Comparison of ENCODE assay signal across 11 cellular contexts in the genomic region with DNA sequence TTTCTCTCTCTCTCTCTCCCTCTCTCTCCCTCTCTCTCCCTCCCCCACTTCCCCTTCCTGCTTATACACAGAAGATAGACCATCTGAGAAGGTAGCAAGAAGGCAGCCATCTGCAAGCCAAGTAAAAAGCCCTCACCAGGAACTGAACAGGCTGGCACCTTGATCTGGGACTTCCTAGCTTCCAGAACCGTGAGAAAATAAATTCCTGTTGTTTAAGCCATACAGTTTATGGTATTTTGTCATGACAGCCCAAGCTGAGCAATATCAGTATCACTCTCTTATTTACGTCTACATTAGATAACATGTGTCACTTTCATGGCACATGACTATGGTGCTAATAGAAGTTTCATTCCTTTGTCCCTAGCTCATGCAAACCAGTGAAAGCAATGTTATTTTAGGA.
DNase-seq lines count a peak whose midpoint lies in the region; ATAC-seq and TF ChIP-seq lines count a peak whose summit lies in the region.
"Had no signal": no experiment of that assay in that cellular context is flagged by ENCODE, and none has a peak within 500 bp of the region (broad histone marks: within the 10 kb centered on the region; RNA-seq: fewer than 3 reads in every experiment).

No MANE protein-coding gene starts in this region.

- H3K36me3 ChIP-seq in BJ (ENCODE audit: control insufficient read depth, insufficient read depth, low read length) (no peaks in the 10 kb centered on the region), ascending aorta (no peaks in the 10 kb centered on the region)

- peaks cover 0 to 16% of the 10 kb centered on the region in 2 donors for H3K4me1 ChIP-seq in ascending aorta

- H3K27ac ChIP-seq in ascending aorta = peak overlapping the region; percentile 60 to 75
- H3K27ac ChIP-seq in dorsolateral prefrontal cortex = no peak overlapping the region

- DNase-seq in BJ (ENCODE audit: low read depth) (peak; percentile 27), HCEC 1CT (peak; percentile 31), ascending aorta (ENCODE audit: low spot score in 2 of 2) (no peak), iris pigment epithelial cell (ENCODE audit: low read depth) (peak; percentile 31), dorsolateral prefrontal cortex (no peak), NAMALWA (ENCODE audit: low spot score) (no peak)
- DNase-seq: activated CD8-positive, alpha-beta memory T cell treated with anti-CD3 and anti-CD28 coated beads for 24 hours; NCI-H2081; SIG-M5 had no signal

- no peak for ATAC-seq in GM19397 (IDR thresholded peaks at IDR 0.05; ENCODE audit: unreplicated experiment)
- ATAC-seq in GM19463 (IDR thresholded peaks at IDR 0.05; ENCODE audit: unreplicated experiment) = no peak

- no peaks in the 10 kb centered on the region for H3K27me3 ChIP-seq in BJ (ENCODE audit: control insufficient read depth, insufficient read depth, low read length)
- no peaks in the 10 kb centered on the region for H3K27me3 ChIP-seq in ascending aorta
- H3K27me3 ChIP-seq in dorsolateral prefrontal cortex = no peaks in the 10 kb centered on the region

- H3K9me3 ChIP-seq in ascending aorta = no peaks in the 10 kb centered on the region

- CTCF ChIA-PET in BJ (lab: Yijun Ruan, JAX) = interaction anchor here (0.8 kb wide), 1 partner anchor 82 kb away, joined by 3 read pairs; no protein-coding TSS in a partner anchor

- TF ChIP-seq CTCF in BJ (IDR thresholded peaks at IDR 0.05; ENCODE audit: insufficient read depth, low read depth, low read length) (no peak), ascending aorta (IDR thresholded peaks at IDR 0.05) (no peak), dorsolateral prefrontal cortex (IDR thresholded peaks at IDR 0.05 in 54 of 56, conservative IDR thresholded peaks at IDR 0.05 in 2 of 56; ENCODE audit: low read depth in 1 of 56, partially characterized antibody in 56 of 56) (no peak)

- intact Hi-C loops in ascending aorta (cut with DNase I) (loop anchor here (2.0 to 5.0 kb wide), 2 partner anchors 42 to 173 kb away; no protein-coding TSS in a partner anchor), dorsolateral prefrontal cortex (cut with DNase I) (no loop called here)

- H3K4me3 ChIP-seq in BJ (ENCODE audit: low read depth, low read length) (no peak overlapping the region), ascending aorta (peak overlapping the region in 1 of 2 donors; percentile 8), dorsolateral prefrontal cortex (no peak overlapping the region)

- POLR2A ChIA-PET in BJ (lab: Charles Lee) = interaction anchor here (0.7 kb wide), 1 partner anchor 13 kb away, joined by 4 read pairs; no protein-coding TSS in a partner anchor

Comparison
In these comparisons a context has a peak if more than half of its experiments do, and no peak if none do; other contexts are left out.
1. DNase-seq: peak in BJ (single experiment), HCEC 1CT (single experiment) and iris pigment epithelial cell (single experiment); none in ascending aorta (0 of 2), dorsolateral prefrontal cortex (0 of 10) and NAMALWA (single experiment).
2. H3K27ac ChIP-seq: peak in ascending aorta (2 of 2); none in dorsolateral prefrontal cortex (0 of 59).